ENCODE assay signal across 18 cellular contexts in genomic region chr20:49810491-49811190, GRCh38. TPM values are rescaled to one million over a fixed set of nuclear protein-coding genes. Genes with fewer than 3 reads are reported as not detected.
DNase-seq lines count a peak whose midpoint lies in the region; ATAC-seq and TF ChIP-seq lines count a peak whose summit lies in the region.
"Had no signal": no experiment of that assay in that cellular context is flagged by ENCODE, and none has a peak within 500 bp of the region (broad histone marks: within the 10 kb centered on the region; RNA-seq: fewer than 3 reads in every experiment).

No MANE protein-coding gene starts in this region.

- H3K4me3 Mint-ChIP-seq in CD4-positive, alpha-beta memory T cell, result peak overlapping the region in 5 of 8 donors; percentile 6 to 98 (median 70)
- H3K4me3 Mint-ChIP-seq in IgD-negative memory B cell, result peak overlapping the region in 2 of 4 donors; percentile 81 to 94
- H3K4me3 Mint-ChIP-seq in neural crest cell, result peak overlapping the region; percentile 91
- H3K4me3 Mint-ChIP-seq: endodermal cell had no signal

- 93 to 98% methylated on average over 3 to 4 of the region's 6 CpGs for WGBS in gastroesophageal sphincter (ENCODE audit: low coverage in 1 of 2), 2 donors
- 86% methylated on average over 6 of the region's 6 CpGs for WGBS in aorta, 2 donors

- H3K9me3 Mint-ChIP-seq in CD4-positive, alpha-beta memory T cell, result no peaks in the 10 kb centered on the region
- H3K9me3 Mint-ChIP-seq in IgD-negative memory B cell, result no peaks in the 10 kb centered on the region
- H3K9me3 Mint-ChIP-seq in neural crest cell, result no peaks in the 10 kb centered on the region
- H3K9me3 Mint-ChIP-seq: endodermal cell had no signal

- no peak for ATAC-seq in gastroesophageal sphincter
- ATAC-seq in HG02759 (IDR thresholded peaks at IDR 0.05; ENCODE audit: unreplicated experiment), result no peak
- ATAC-seq in HG03457 (IDR thresholded peaks at IDR 0.05; ENCODE audit: unreplicated experiment), result no peak
- ATAC-seq in aorta (ENCODE audit: low FRiP score), result no peak
- ATAC-seq: foreskin keratinocyte, lower lobe of right lung, sciatic nerve had no signal

- no peaks in the 10 kb centered on the region for H3K9me3 ChIP-seq in CD4-positive, alpha-beta memory T cell (ENCODE audit: control insufficient read depth in 1 of 2, low read length in 2 of 2)
- H3K9me3 ChIP-seq in gastroesophageal sphincter, result no peaks in the 10 kb centered on the region
- H3K9me3 ChIP-seq in aorta (ENCODE audit: control insufficient read depth, low read length), result no peaks in the 10 kb centered on the region
- H3K9me3 ChIP-seq: lower lobe of right lung had no signal

- peak overlapping the region; percentile 91 to 98 (median 95) for H3K27ac Mint-ChIP-seq in CD4-positive, alpha-beta memory T cell
- H3K27ac Mint-ChIP-seq in IgD-negative memory B cell, result peak overlapping the region; percentile 46 to 94 (median 94)
- no peak overlapping the region for H3K27ac Mint-ChIP-seq in neural crest cell (ENCODE audit: unreplicated experiment)
- H3K27ac Mint-ChIP-seq: endodermal cell had no signal

- DNase-seq in CD4-positive, alpha-beta memory T cell, result no peak
- DNase-seq in epithelial cell of esophagus (ENCODE audit: low read depth) (peak; percentile 46), neural crest cell (ENCODE audit: low read depth, low spot score) (no peak), aorta (no peak)
- DNase-seq: activated CD8-positive, alpha-beta memory T cell treated with anti-CD3 and anti-CD28 coated beads, Interleukin-2, amount 50 U/mL, for 4 hours; caudate nucleus; endodermal cell; foreskin keratinocyte; lower lobe of right lung; NCI-H1436; stimulated activated CD4-positive, alpha-beta T cell treated with anti-CD3 and anti-CD28 coated beads, Interleukin-1b, Interleukin-23, amount 100 ng/mL, for 48 hours; T-helper 2 cell had no signal

- H3K27ac ChIP-seq in CD4-positive, alpha-beta memory T cell (ENCODE audit: low read depth, low read length), result peak overlapping the region; percentile 93
- no peak overlapping the region for H3K27ac ChIP-seq in gastroesophageal sphincter
- no peak overlapping the region for H3K27ac ChIP-seq in aorta (ENCODE audit: low read depth in 1 of 2, low read length in 2 of 2)
- H3K27ac ChIP-seq: foreskin keratinocyte, lower lobe of right lung, RWPE1 had no signal

- POLR2A ChIA-PET in CD4-positive, alpha-beta memory T cell (lab: Charles Lee; ENCODE audit: partially characterized antibody), result interaction anchor here (0.6 to 0.7 kb wide), 2 partner anchors 14 to 33 kb away, joined by 3 to 4 read pairs; no protein-coding TSS in a partner anchor

- no peaks in the 10 kb centered on the region for H3K27me3 Mint-ChIP-seq in CD4-positive, alpha-beta memory T cell
- H3K27me3 Mint-ChIP-seq in IgD-negative memory B cell (no peaks in the 10 kb centered on the region), neural crest cell (ENCODE audit: low read depth) (no peaks in the 10 kb centered on the region)

- TF ChIP-seq CTCF in epithelial cell of esophagus (IDR thresholded peaks at IDR 0.05; ENCODE audit: insufficient read depth, low read depth, low read length, missing control alignments) (no peak), neural crest cell (conservative IDR thresholded peaks at IDR 0.05) (no peak), gastroesophageal sphincter (IDR thresholded peaks at IDR 0.05) (no peak)

- H3K36me3 ChIP-seq in CD4-positive, alpha-beta memory T cell (ENCODE audit: insufficient read depth, low read length), result no peaks in the 10 kb centered on the region
- H3K36me3 ChIP-seq in gastroesophageal sphincter (peaks cover 0 to 8% of the 10 kb centered on the region in 2 donors), aorta (ENCODE audit: control insufficient read depth in 1 of 2, insufficient read depth in 2 of 2, low read length in 1 of 2) (no peaks in the 10 kb centered on the region)

- peaks cover 6 to 28% of the 10 kb centered on the region in 2 donors for H3K36me3 Mint-ChIP-seq in CD4-positive, alpha-beta memory T cell
- H3K36me3 Mint-ChIP-seq in IgD-negative memory B cell, result no peaks in the 10 kb centered on the region
- H3K36me3 Mint-ChIP-seq in neural crest cell (ENCODE audit: low read depth), result peaks cover 2% of the 10 kb centered on the region

- no peaks in the 10 kb centered on the region for H3K27me3 ChIP-seq in CD4-positive, alpha-beta memory T cell (ENCODE audit: insufficient read depth, low read length)
- H3K27me3 ChIP-seq in gastroesophageal sphincter, result no peaks in the 10 kb centered on the region
- H3K27me3 ChIP-seq in aorta (ENCODE audit: control insufficient read depth in 1 of 2, insufficient read depth in 2 of 2, low read length in 1 of 2), result no peaks in the 10 kb centered on the region
- H3K27me3 ChIP-seq: foreskin keratinocyte had no signal

- TF ChIP-seq POLR2A in gastroesophageal sphincter (IDR thresholded peaks at IDR 0.05), result no peak

- CTCF ChIA-PET in CD4-positive, alpha-beta memory T cell (lab: Charles Lee; ENCODE audit: partially characterized antibody), result interaction anchor here (0.6 kb wide), 1 partner anchor 37 kb away, joined by 3 read pairs; no protein-coding TSS in a partner anchor

- TF ChIP-seq EP300 in gastroesophageal sphincter (IDR thresholded peaks at IDR 0.05), result no peak

- H3K4me3 ChIP-seq in CD4-positive, alpha-beta memory T cell (ENCODE audit: low read length in 2 of 2), result no peak overlapping the region
- no peak overlapping the region for H3K4me3 ChIP-seq in epithelial cell of esophagus (ENCODE audit: low read length)
- no peak overlapping the region for H3K4me3 ChIP-seq in gastroesophageal sphincter
- no peak overlapping the region for H3K4me3 ChIP-seq in aorta (ENCODE audit: low read length in 2 of 2)
- H3K4me3 ChIP-seq: lower lobe of right lung had no signal

- peaks cover 23% of the 10 kb centered on the region for H3K4me1 ChIP-seq in CD4-positive, alpha-beta memory T cell (ENCODE audit: insufficient read depth, low read length)
- peaks cover 4 to 22% (median 6%) of the 10 kb centered on the region in 3 donors for H3K4me1 ChIP-seq in gastroesophageal sphincter
- peaks cover 0 to 6% of the 10 kb centered on the region in 2 donors for H3K4me1 ChIP-seq in aorta (ENCODE audit: control insufficient read depth in 1 of 2, insufficient read depth in 2 of 2, low read length in 2 of 2)

- intact Hi-C loops in CD4-positive, alpha-beta memory T cell (cut with micrococcal nuclease), result no loop called here
- intact Hi-C loops in aorta (cut with DNase I), result loop anchor here in 1 of 2 donors (5.0 kb wide), 2 partner anchors 77 to 98 kb away; partner anchors contain the start of gene B4GALT5

- peaks cover 21 to 45% (median 32%) of the 10 kb centered on the region in 4 donors for H3K4me1 Mint-ChIP-seq in CD4-positive, alpha-beta memory T cell
- H3K4me1 Mint-ChIP-seq in IgD-negative memory B cell (peaks cover 28 to 32% (median 30%) of the 10 kb centered on the region in 3 donors), neural crest cell (peaks cover 30% of the 10 kb centered on the region)

RNA-seq across cellular contexts. Expression of gene SLC9A8, which starts 2.0 kb away (rescaled TPM):
- 10 to 100 TPM; 24.4 to 25.6 TPM for total RNA-seq in CD4-positive, alpha-beta memory T cell
- 1 to 10 TPM; 3.4 to 9.5 TPM for polyA plus RNA-seq in CD4-positive, alpha-beta memory T cell
- polyA plus RNA-seq in IgD-negative memory B cell (13.2 TPM), aorta (10 to 100 TPM in 1 of 2 donors, 1 to 10 TPM in 1; 2.8 to 10.6 TPM)
- total RNA-seq in neural crest cell (9.1 and 9.7 TPM in 2 replicates), gastroesophageal sphincter (1 to 10 TPM; 4.7 to 9.3 (median 7.5) TPM), aorta (10 to 100 TPM; 12.5 to 14.6 TPM)
